In genomic region chr12:52389313-52390207, GRCh38 we compare ENCODE assay signal across 13 cellular contexts. TPM values are rescaled to one million over a fixed set of nuclear protein-coding genes. Genes with fewer than 3 reads are reported as not detected.
DNase-seq lines count a peak whose midpoint lies in the region; ATAC-seq and TF ChIP-seq lines count a peak whose summit lies in the region.
"Had no signal": no experiment of that assay in that cellular context is flagged by ENCODE, and none has a peak within 500 bp of the region (broad histone marks: within the 10 kb centered on the region; RNA-seq: fewer than 3 reads in every experiment).

No MANE protein-coding gene starts in this region.

- intact Hi-C loops in PC-3 (cut with micrococcal nuclease): loop anchor here (5.0 to 10.0 kb wide), 2 partner anchors 65 to 493 kb away; partner anchors contain the start of gene KRT6B

- H3K27ac Mint-ChIP-seq in endodermal cell (no peak overlapping the region), progenitor cell of endocrine pancreas (no peak overlapping the region)
- H3K27ac Mint-ChIP-seq: activated naive CD4-positive, alpha-beta T cell treated with anti-CD3 and anti-CD28 coated beads, Interleukin-2, amount 50 U/mL, for 72 hours; CD4-positive, alpha-beta memory T cell had no signal

- TF ChIP-seq CTCF in PC-3 (conservative IDR thresholded peaks at IDR 0.05; ENCODE audit: low read depth, low read length): no peak
- no peak for TF ChIP-seq CTCF in endodermal cell (conservative IDR thresholded peaks at IDR 0.05)
- TF ChIP-seq CTCF in suprapubic skin (IDR thresholded peaks at IDR 0.05): no peak
- TF ChIP-seq CTCF in progenitor cell of endocrine pancreas (IDR thresholded peaks at IDR 0.05; ENCODE audit: unreplicated experiment): no peak

- H3K27ac ChIP-seq in PC-3 (ENCODE audit: low read length): no peak overlapping the region
- no peak overlapping the region for H3K27ac ChIP-seq in endodermal cell (ENCODE audit: low read depth, low read length)
- peak overlapping the region; percentile 38 for H3K27ac ChIP-seq in suprapubic skin
- H3K27ac ChIP-seq: gastroesophageal sphincter, SJSA1 had no signal

- peak; percentile 19 for DNase-seq in PC-3
- peak; percentile 75 for DNase-seq in endodermal cell
- peak; percentile 73 for DNase-seq in myocyte (ENCODE audit: low read depth)
- no peak for DNase-seq in suprapubic skin (ENCODE audit: low spot score in 2 of 2)
- no peak for DNase-seq in activated CD8-positive, alpha-beta memory T cell treated with anti-CD3 and anti-CD28 coated beads for 24 hours
- no peak for DNase-seq in HuH-7.5 (ENCODE audit: low spot score)
- DNase-seq in A172 (ENCODE audit: low spot score): no peak
- no peak for DNase-seq in progenitor cell of endocrine pancreas (ENCODE audit: low spot score, unreplicated experiment)
- DNase-seq: CD4-positive, alpha-beta memory T cell had no signal

- no peaks in the 10 kb centered on the region for H3K9me2 ChIP-seq in PC-3 (replicated peaks; ENCODE audit: low read length)

- H3K9me3 ChIP-seq in PC-3 (ENCODE audit: low read length) (no peaks in the 10 kb centered on the region), endodermal cell (ENCODE audit: control insufficient read depth, low read length) (no peaks in the 10 kb centered on the region), suprapubic skin (no peaks in the 10 kb centered on the region)
- H3K9me3 ChIP-seq: gastroesophageal sphincter, SJSA1 had no signal

- no TSS peak for BruUV-seq in PC-3 (replicated peaks; lab: Mats Ljungman, UMichigan)

- H3F3A ChIP-seq in PC-3 (ENCODE audit: low read length, unreplicated experiment): no peaks in the 10 kb centered on the region

- H3K27me3 ChIP-seq in PC-3 (ENCODE audit: low read length): no peaks in the 10 kb centered on the region
- H3K27me3 ChIP-seq in endodermal cell (ENCODE audit: control insufficient read depth, insufficient read depth, low read length, poor library complexity, severe bottlenecking): peaks cover 24% of the 10 kb centered on the region
- peaks cover 4% of the 10 kb centered on the region for H3K27me3 ChIP-seq in suprapubic skin

- H3K4me3 Mint-ChIP-seq in endodermal cell (no peak overlapping the region), progenitor cell of endocrine pancreas (ENCODE audit: low read depth) (no peak overlapping the region)
- H3K4me3 Mint-ChIP-seq: CD4-positive, alpha-beta memory T cell had no signal

- no peaks in the 10 kb centered on the region for H3K4me1 Mint-ChIP-seq in endodermal cell
- peaks cover 9% of the 10 kb centered on the region for H3K4me1 Mint-ChIP-seq in progenitor cell of endocrine pancreas (ENCODE audit: low read depth)
- H3K4me1 Mint-ChIP-seq: CD4-positive, alpha-beta memory T cell had no signal

- ATAC-seq in PC-3: peak; percentile 21; the same call in 1 of the 2 replicates
- ATAC-seq: activated naive CD4-positive, alpha-beta T cell treated with anti-CD3 and anti-CD28 coated beads, Interleukin-2, amount 50 U/mL, for 72 hours; gastroesophageal sphincter had no signal

- H3K9ac ChIP-seq in PC-3 (ENCODE audit: low read length) (no peak overlapping the region), endodermal cell (ENCODE audit: extremely low read depth, low read length, poor library complexity, severe bottlenecking) (no peak overlapping the region)

- POLR2A ChIA-PET in PC-3 (lab: Charles Lee; ENCODE audit: unreplicated experiment): no interaction called here

- H3K9me3 Mint-ChIP-seq in endodermal cell (no peaks in the 10 kb centered on the region), progenitor cell of endocrine pancreas (ENCODE audit: low read depth) (no peaks in the 10 kb centered on the region)
- H3K9me3 Mint-ChIP-seq: activated naive CD4-positive, alpha-beta T cell treated with anti-CD3 and anti-CD28 coated beads, Interleukin-2, amount 50 U/mL, for 72 hours; CD4-positive, alpha-beta memory T cell had no signal

- 50 to 63% methylated on average over 4 to 9 of the region's 9 CpGs for WGBS in endodermal cell (ENCODE audit: insufficient coverage in 1 of 2, insufficient read length in 1 of 2), 2 experiments
- 37% methylated on average over 6 of the region's 9 CpGs for WGBS in suprapubic skin

- H3K4me3 ChIP-seq in PC-3 (ENCODE audit: low read length): no peak overlapping the region
- H3K4me3 ChIP-seq in endodermal cell (ENCODE audit: low read length): no peak overlapping the region
- H3K4me3 ChIP-seq in suprapubic skin: no peak overlapping the region
- H3K4me3 ChIP-seq: gastroesophageal sphincter, SJSA1 had no signal

- H3K4me2 ChIP-seq in PC-3 (ENCODE audit: low read length): 0 out of 2 replicates have a peak overlapping the region, but pooled peaks have one; percentile 4

- H3K79me2 ChIP-seq in PC-3 (ENCODE audit: low read length): no peaks in the 10 kb centered on the region

- no peaks in the 10 kb centered on the region for H4K20me1 ChIP-seq in PC-3 (ENCODE audit: low read length)

- H3K36me3 Mint-ChIP-seq in endodermal cell (ENCODE audit: low read depth) (no peaks in the 10 kb centered on the region), progenitor cell of endocrine pancreas (ENCODE audit: insufficient read depth) (no peaks in the 10 kb centered on the region)
- H3K36me3 Mint-ChIP-seq: activated naive CD4-positive, alpha-beta T cell treated with anti-CD3 and anti-CD28 coated beads, Interleukin-2, amount 50 U/mL, for 72 hours; CD4-positive, alpha-beta memory T cell had no signal

- H3K36me3 ChIP-seq in PC-3 (ENCODE audit: low read depth, low read length) (no peaks in the 10 kb centered on the region), endodermal cell (ENCODE audit: control insufficient read depth, insufficient read depth, low read length) (no peaks in the 10 kb centered on the region), suprapubic skin (no peaks in the 10 kb centered on the region)
- H3K36me3 ChIP-seq: gastroesophageal sphincter, SJSA1 had no signal

- no peak overlapping the region; the same call in 1 of the 2 replicates for H2AFZ ChIP-seq in PC-3 (ENCODE audit: low read length)

- TF ChIP-seq EP300 in suprapubic skin (IDR thresholded peaks at IDR 0.05): no peak

- no peaks in the 10 kb centered on the region for H3K27me3 Mint-ChIP-seq in endodermal cell (ENCODE audit: insufficient read depth)
- H3K27me3 Mint-ChIP-seq in progenitor cell of endocrine pancreas: peaks cover 22% of the 10 kb centered on the region

- TF ChIP-seq POLR2A in suprapubic skin (IDR thresholded peaks at IDR 0.05): no peak

- CTCF ChIA-PET in PC-3 (lab: Charles Lee): no interaction called here

- H3K4me1 ChIP-seq in PC-3 (ENCODE audit: insufficient read depth, low read length) (no peaks in the 10 kb centered on the region), endodermal cell (ENCODE audit: control insufficient read depth, insufficient read depth, low read length) (no peaks in the 10 kb centered on the region), suprapubic skin (peaks cover 45% of the 10 kb centered on the region)
- H3K4me1 ChIP-seq: SJSA1 had no signal

RNA-seq across cellular contexts. Expression of gene KRT84, which starts 4.1 kb away (rescaled TPM):
- total RNA-seq in PC-3 (2014; rRNA removed) (0.15 TPM in 1 of 2 replicates, not detected in the other), endodermal cell (not detected), myocyte (not detected in 2 replicates), suprapubic skin (1 to 10 TPM in 1 of 4 donors, under 1 TPM in 2, not detected in 1; 0.49 to 2.1 (median 0.65) TPM), progenitor cell of endocrine pancreas (not detected in 2 replicates)
- not detected for polyA plus RNA-seq in endodermal cell (2013, experiment 1 of 2)
- not detected for polyA plus RNA-seq in endodermal cell (2013, experiment 2 of 2)
- polyA plus RNA-seq in myocyte (2012): not detected
- not detected in 2 replicates for total RNA-seq in A172 (2014; rRNA removed; shearing (Covaris generic))
- total RNA-seq: activated naive CD4-positive, alpha-beta T cell treated with anti-CD3 and anti-CD28 coated beads, Interleukin-2, amount 50 U/mL, for 72 hours; CD4-positive, alpha-beta memory T cell; dermis microvascular lymphatic vessel endothelial cell; gastroesophageal sphincter; SJSA1 had no signal
- polyA plus RNA-seq: CD4-positive, alpha-beta memory T cell had no signal

RNA-seq across cellular contexts. Expression of gene KRT82, which starts 16.6 kb away (rescaled TPM):
- total RNA-seq in PC-3 (2014; rRNA removed) (0.29 TPM in 1 of 2 replicates, not detected in the other), endodermal cell (not detected), myocyte (not detected in 2 replicates), suprapubic skin (10 to 100 TPM in 1 of 4 donors, 1 to 10 TPM in 3; 1.3 to 40.7 (median 7.6) TPM), progenitor cell of endocrine pancreas (not detected in 2 replicates)
- polyA plus RNA-seq in endodermal cell (2013, experiment 1 of 2): not detected
- not detected for polyA plus RNA-seq in endodermal cell (2013, experiment 2 of 2)
- polyA plus RNA-seq in myocyte (2012): not detected
- not detected in 2 replicates for total RNA-seq in A172 (2014; rRNA removed; shearing (Covaris generic))
- total RNA-seq: activated naive CD4-positive, alpha-beta T cell treated with anti-CD3 and anti-CD28 coated beads, Interleukin-2, amount 50 U/mL, for 72 hours; CD4-positive, alpha-beta memory T cell; dermis microvascular lymphatic vessel endothelial cell; gastroesophageal sphincter; SJSA1 had no signal
- polyA plus RNA-seq: CD4-positive, alpha-beta memory T cell had no signal

RNA-seq across cellular contexts. Expression of gene KRT85, which starts 22.3 kb away (rescaled TPM):
- total RNA-seq in PC-3 (2014; rRNA removed): not detected in 2 replicates
- total RNA-seq in endodermal cell: not detected
- not detected for polyA plus RNA-seq in endodermal cell (2013, experiment 1 of 2)
- polyA plus RNA-seq in endodermal cell (2013, experiment 2 of 2): not detected
- total RNA-seq in myocyte: not detected in 2 replicates
- not detected for polyA plus RNA-seq in myocyte (2012)
- 100 to 1,000 TPM in 2 of 4 donors, 10 to 100 TPM in 1, 1 to 10 TPM in 1; 4.2 to 766 (median 96.1) TPM for total RNA-seq in suprapubic skin
- total RNA-seq in A172 (2014; rRNA removed; shearing (Covaris generic)): 0.05 TPM in 1 of 2 replicates, not detected in the other
- total RNA-seq in progenitor cell of endocrine pancreas: not detected in 2 replicates
- total RNA-seq: activated naive CD4-positive, alpha-beta T cell treated with anti-CD3 and anti-CD28 coated beads, Interleukin-2, amount 50 U/mL, for 72 hours; CD4-positive, alpha-beta memory T cell; dermis microvascular lymphatic vessel endothelial cell; gastroesophageal sphincter; SJSA1 had no signal
- polyA plus RNA-seq: CD4-positive, alpha-beta memory T cell had no signal

RNA-seq across cellular contexts. Expression of gene KRT75, which starts 44.6 kb away (rescaled TPM):
- total RNA-seq in PC-3 (2014; rRNA removed) (32.8 and 38.5 TPM in 2 replicates), endodermal cell (not detected), myocyte (not detected in 2 replicates), suprapubic skin (10 to 100 TPM in 3 of 4 donors, 1 to 10 TPM in 1; 3.3 to 67.9 (median 21.2) TPM), progenitor cell of endocrine pancreas (not detected in 2 replicates)
- not detected for polyA plus RNA-seq in endodermal cell (2013, experiment 1 of 2)
- not detected for polyA plus RNA-seq in endodermal cell (2013, experiment 2 of 2)
- not detected for polyA plus RNA-seq in myocyte (2012)
- total RNA-seq in A172 (2014; rRNA removed; shearing (Covaris generic)): 0.07 TPM in 1 of 2 replicates, not detected in the other
- total RNA-seq: activated naive CD4-positive, alpha-beta T cell treated with anti-CD3 and anti-CD28 coated beads, Interleukin-2, amount 50 U/mL, for 72 hours; CD4-positive, alpha-beta memory T cell; dermis microvascular lymphatic vessel endothelial cell; gastroesophageal sphincter; SJSA1 had no signal
- polyA plus RNA-seq: CD4-positive, alpha-beta memory T cell had no signal

Comparison
In these comparisons a context has a peak if more than half of its experiments do, and no peak if none do; other contexts are left out.
1. DNase-seq: peak in PC-3 (single experiment), endodermal cell (single experiment) and myocyte (single experiment); none in suprapubic skin (0 of 2), activated CD8-positive, alpha-beta memory T cell treated with anti-CD3 and anti-CD28 coated beads for 24 hours (single experiment), HuH-7.5 (single experiment), A172 (single experiment) and progenitor cell of endocrine pancreas (single experiment).